ENCODE assay signal across 21 cellular contexts in the genomic region with DNA sequence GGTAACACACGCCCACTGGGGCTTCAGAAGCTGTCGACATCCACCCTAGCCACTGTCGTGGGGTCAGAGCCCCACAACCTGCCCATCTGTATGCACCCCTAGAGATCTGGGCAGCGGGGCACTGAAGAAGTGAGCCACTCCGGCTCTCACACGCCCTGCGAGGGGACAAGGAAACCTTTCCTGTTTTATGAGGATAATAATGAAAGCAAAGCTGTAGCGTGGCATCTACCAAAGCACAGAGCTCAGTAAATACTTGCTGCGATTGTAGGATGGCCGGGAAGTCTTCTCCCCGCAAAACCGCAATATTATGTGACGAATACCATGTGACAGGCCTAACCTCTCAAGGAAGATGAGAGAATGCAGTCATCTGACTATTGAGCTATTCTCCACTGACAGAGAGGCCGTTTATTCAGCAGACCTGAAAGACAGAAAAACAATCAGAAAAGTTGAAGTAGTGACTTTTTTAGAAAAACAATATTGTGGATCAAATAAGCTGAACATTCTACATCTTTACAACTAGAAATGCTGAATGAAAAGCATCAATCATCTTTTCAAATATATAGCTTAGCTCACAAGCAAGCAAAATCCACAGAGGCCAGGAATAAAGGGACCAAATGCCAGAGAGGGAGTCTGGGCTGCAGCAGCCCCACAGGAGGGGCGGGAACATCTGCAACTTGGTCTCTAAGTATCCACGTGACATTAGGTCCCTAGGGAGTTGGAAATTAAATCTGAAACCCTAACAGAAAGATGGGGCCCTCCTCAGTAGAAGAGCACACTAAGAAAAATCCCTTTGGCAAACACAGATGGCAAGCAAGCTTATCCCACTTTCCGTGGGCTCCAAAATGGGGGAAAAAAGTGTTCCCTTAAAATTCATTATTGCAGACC.
DNase-seq lines count a peak whose midpoint lies in the region; ATAC-seq and TF ChIP-seq lines count a peak whose summit lies in the region.
"Had no signal": no experiment of that assay in that cellular context is flagged by ENCODE, and none has a peak within 500 bp of the region (broad histone marks: within the 10 kb centered on the region; RNA-seq: fewer than 3 reads in every experiment).

No MANE protein-coding gene starts in this region.

- peak overlapping the region; percentile 47 for H3K4me2 ChIP-seq in BLaER1
- H3K4me2 ChIP-seq in PC-9, result peak overlapping the region; percentile 64

- H3K27ac ChIP-seq in BLaER1 (no peak overlapping the region), PC-9 (no peak overlapping the region)
- H3K27ac ChIP-seq: neutrophil, thyroid gland had no signal

- no peaks in the 10 kb centered on the region for H4K20me1 ChIP-seq in BLaER1
- no peaks in the 10 kb centered on the region for H4K20me1 ChIP-seq in PC-9 (ENCODE audit: insufficient read depth)

- ATAC-seq in left colon (peak; percentile 56), GM18868 (IDR thresholded peaks at IDR 0.05; ENCODE audit: unreplicated experiment) (no peak)
- ATAC-seq: right cardiac atrium; stimulated activated naive B cell treated with anti-CD40 and anti-IgM and Interleukin-4, amounts not matched to agents 10 μg/mL and 1 μg/mL and 100 μg/mL, for 72 hours had no signal

- no peaks in the 10 kb centered on the region for H3K79me2 ChIP-seq in PC-9 (ENCODE audit: low read depth)

- CTCF ChIA-PET in PC-9 (lab: Charles Lee), result no interaction called here

- no peak for TF ChIP-seq CTCF in PC-9 (conservative IDR thresholded peaks at IDR 0.05)

- no peaks in the 10 kb centered on the region for H3K27me3 ChIP-seq in BLaER1
- peaks cover 81% of the 10 kb centered on the region for H3K27me3 ChIP-seq in PC-9 (ENCODE audit: insufficient read depth, low read depth)
- H3K27me3 ChIP-seq: neutrophil, thyroid gland had no signal

- no peak overlapping the region for H3K9ac ChIP-seq in BLaER1

- H3F3A ChIP-seq in PC-9 (ENCODE audit: insufficient read depth, low read depth), result no peaks in the 10 kb centered on the region

- DNase-seq in NCI-H187 treated with DMSO at 0.1 percent for 48 hours (lab: John Stamatoyannopoulos, UW) (peak; percentile 85), PC-9 (no peak), left colon (no peak), posterior cingulate gyrus (no peak), NCI-H2081 treated with DMSO at 0.1 percent for 48 hours (lab: John Stamatoyannopoulos, UW) (no peak), NCI-H2081 (lab: John Stamatoyannopoulos, UW) (no peak)
- DNase-seq: ACHN; activated CD4-positive, CD25-positive, alpha-beta regulatory T cell treated with anti-CD3 and anti-CD28 coated beads, Interleukin-2, amount 50 U/mL, for 72 hours; activated naive CD8-positive, alpha-beta T cell treated with anti-CD3 and anti-CD28 coated beads, Interleukin-2, amount 10 ng/mL, durations not matched to agents 7 days and 5 days; CD4-positive, CD25-positive, alpha-beta regulatory T cell; DND-41; H9; NCI-H1092 treated with DMSO at 0.1 percent for 48 hours; NCI-H446; right cardiac atrium; stimulated activated CD4-positive, alpha-beta T cell treated with anti-CD3 and anti-CD28 coated beads, Interleukin-15, amount 100 ng/mL, for 24 hours; stimulated activated naive B cell treated with anti-CD40 and anti-IgM and Interleukin-4, amounts not matched to agents 10 μg/mL and 1 μg/mL and 100 μg/mL, for 72 hours; thyroid gland had no signal

- H3K9me2 ChIP-seq in PC-9 (ENCODE audit: insufficient read depth), result no peaks in the 10 kb centered on the region

- intact Hi-C loops in PC-9 (cut with micrococcal nuclease; ENCODE audit: unreplicated experiment), result no loop called here
- intact Hi-C loops in left colon (cut with DNase I, micrococcal nuclease), result no loop called here
- intact Hi-C loops in posterior cingulate gyrus (cut with DNase I), result no loop called here

- POLR2A ChIA-PET in PC-9 (lab: Charles Lee; ENCODE audit: unreplicated experiment), result no interaction called here

- BruUV-seq in PC-9 (replicated peaks; lab: Mats Ljungman, UMichigan), result no TSS peak

- H3K4me3 ChIP-seq in BLaER1, result no peak overlapping the region
- H3K4me3 ChIP-seq in PC-9, result no peak overlapping the region
- H3K4me3 ChIP-seq: thyroid gland had no signal

- H3K4me1 ChIP-seq in BLaER1, result peaks cover 41% of the 10 kb centered on the region
- H3K4me1 ChIP-seq in PC-9 (replicated peaks; ENCODE audit: insufficient read depth), result no peaks in the 10 kb centered on the region

- H3K9me3 ChIP-seq in BLaER1 (peaks cover 22% of the 10 kb centered on the region), PC-9 (ENCODE audit: insufficient read depth, low read depth) (0 out of 2 replicates have a peak, but pooled peaks cover 5% of the 10 kb centered on the region)
- H3K9me3 ChIP-seq: neutrophil, thyroid gland had no signal

- no peak overlapping the region for H2AFZ ChIP-seq in PC-9

- H3K36me3 ChIP-seq in BLaER1 (no peaks in the 10 kb centered on the region), PC-9 (ENCODE audit: low read depth) (no peaks in the 10 kb centered on the region)
- H3K36me3 ChIP-seq: neutrophil, thyroid gland had no signal
